ENCODE assay signal across 29 cellular contexts in genomic region chr4:169931996-169932395, GRCh38.
"Had no signal": no experiment of that assay in that cellular context is flagged by ENCODE, and none has a peak within 500 bp of the region (broad histone marks: within the 10 kb centered on the region; RNA-seq: fewer than 3 reads in every experiment).

No MANE protein-coding gene starts in this region.

- H3K36me3 Mint-ChIP-seq: immature natural killer cell, natural killer cell had no signal

- ATAC-seq: foreskin keratinocyte; gastroesophageal sphincter; heart left ventricle; left colon; lower lobe of right lung; natural killer cell; right lobe of liver; stimulated activated naive CD8-positive, alpha-beta T cell treated with anti-CD3 and anti-CD28 coated beads, Interleukin-15, amount 100 ng/mL, for 72 hours had no signal

- H3K4me1 ChIP-seq: esophagus muscularis mucosa, foreskin keratinocyte, gastroesophageal sphincter, heart left ventricle, left ventricle myocardium inferior, lower lobe of right lung, parathyroid adenoma, suprapubic skin, transverse colon, vagina had no signal

- H3K27me3 Mint-ChIP-seq: progenitor cell of endocrine pancreas had no signal

- H3K36me3 ChIP-seq: esophagus muscularis mucosa, gastroesophageal sphincter, heart left ventricle, left ventricle myocardium inferior, lower lobe of right lung, neutrophil, right lobe of liver, suprapubic skin, transverse colon, vagina had no signal

- H3K9me3 ChIP-seq: esophagus muscularis mucosa, gastroesophageal sphincter, left ventricle myocardium inferior, lower lobe of right lung, neutrophil, right lobe of liver, suprapubic skin, transverse colon, vagina had no signal

- H3K4me1 Mint-ChIP-seq: immature natural killer cell; natural killer cell; stimulated activated naive CD8-positive, alpha-beta T cell treated with anti-CD3 and anti-CD28 coated beads, Interleukin-15, amount 100 ng/mL, for 72 hours had no signal

- DNase-seq: dermis blood vessel endothelial cell; effector memory CD4-positive, alpha-beta T cell; foreskin keratinocyte; heart left ventricle; hippocampal formation; immature natural killer cell; islet precursor cell; kidney glomerular epithelial cell; left colon; left ventricle myocardium inferior; lower lobe of right lung; natural killer cell; right lobe of liver; small intestine; stimulated activated CD4-positive, alpha-beta T cell treated with anti-CD3 and anti-CD28 coated beads, Interleukin-1b, Interleukin-23, amount 100 ng/mL, for 48 hours; stimulated activated CD4-positive, alpha-beta T cell treated with anti-CD3 and anti-CD28 coated beads, Interleukin-4, amount 100 ng/mL, for 1 hour; stimulated activated CD8-positive, alpha-beta memory T cell treated with anti-CD3 and anti-CD28 coated beads, Interleukin-4, amount 100 ng/mL, for 48 hours; stimulated activated naive CD4-positive, alpha-beta T cell; stimulated activated naive CD8-positive, alpha-beta T cell treated with anti-CD3 and anti-CD28 coated beads, Interleukin-15, amount 100 ng/mL, for 72 hours; transverse colon had no signal

- H3K4me3 ChIP-seq: coronary artery, esophagus muscularis mucosa, gastroesophageal sphincter, heart left ventricle, left ventricle myocardium inferior, lower lobe of right lung, right lobe of liver, suprapubic skin, transverse colon, vagina had no signal

- H3K27ac ChIP-seq: coronary artery, esophagus muscularis mucosa, foreskin keratinocyte, gastroesophageal sphincter, heart left ventricle, left ventricle myocardium inferior, lower lobe of right lung, neutrophil, parathyroid adenoma, right lobe of liver, suprapubic skin, transverse colon, vagina had no signal

- H3K4me3 Mint-ChIP-seq: immature natural killer cell; natural killer cell; neural crest cell; stimulated activated naive CD8-positive, alpha-beta T cell treated with anti-CD3 and anti-CD28 coated beads, Interleukin-15, amount 100 ng/mL, for 72 hours had no signal

- H3K27ac Mint-ChIP-seq: immature natural killer cell, natural killer cell, progenitor cell of endocrine pancreas had no signal

- H3K27me3 ChIP-seq: esophagus muscularis mucosa, foreskin keratinocyte, gastroesophageal sphincter, neutrophil, right lobe of liver, suprapubic skin, transverse colon, vagina had no signal

- H3K9me3 Mint-ChIP-seq: natural killer cell had no signal
